ENCODE assay signal across 1 cellular context in the genomic region with DNA sequence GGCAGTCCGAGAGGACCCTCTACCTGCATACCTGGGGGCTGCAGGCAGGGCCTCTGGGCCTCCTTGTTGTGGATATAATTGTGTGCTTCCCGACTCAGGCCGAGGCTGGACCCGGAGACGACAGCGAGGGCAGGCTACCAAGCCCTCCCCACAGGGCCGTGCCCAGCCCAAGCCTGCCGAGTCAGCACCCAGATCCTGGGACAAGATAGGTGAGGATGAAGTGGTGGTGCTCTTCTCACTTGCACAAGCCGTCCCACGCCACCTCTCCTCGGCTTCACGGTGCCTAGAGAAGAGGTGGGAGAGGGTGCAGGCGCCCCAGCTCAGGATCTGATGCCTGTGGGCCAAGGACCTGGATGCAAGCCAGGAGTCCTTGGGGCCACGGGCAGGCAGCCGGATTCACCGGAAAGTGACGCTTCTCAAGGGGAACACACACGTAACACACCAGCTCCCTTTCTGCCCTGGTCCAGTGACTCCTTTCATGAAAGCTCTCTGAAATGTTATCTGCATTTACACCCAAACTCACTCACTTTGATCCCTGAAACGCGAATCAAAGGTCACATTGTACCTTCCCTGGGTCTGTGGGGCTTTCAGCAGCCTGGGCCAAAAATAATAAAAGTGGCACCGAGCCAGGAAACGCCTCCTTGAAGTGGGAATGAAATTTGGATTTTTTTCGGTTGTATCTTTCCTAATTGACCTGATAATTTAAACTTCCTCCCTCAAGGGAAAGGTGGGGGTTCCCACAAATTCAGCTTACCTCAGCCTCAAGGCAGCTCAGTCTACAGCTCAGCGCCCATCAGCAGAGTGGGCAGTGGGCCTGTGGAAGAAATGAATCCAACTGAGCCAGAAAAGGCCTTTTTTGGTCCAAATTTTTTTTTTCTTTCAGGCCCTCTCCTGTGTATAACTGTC.
A peak's percentile ranks its signal among the peaks of the same experiment; 100 is the strongest.
TF ChIP-seq lines count a peak whose summit lies in the region.

No MANE protein-coding gene starts in this region.

TF ChIP-seq in K562, 482 proteins besides CTCF, POLR2A, EP300 and RAD21 (continued from another document and continues in another):
- TF ChIP-seq, protein P1, sequence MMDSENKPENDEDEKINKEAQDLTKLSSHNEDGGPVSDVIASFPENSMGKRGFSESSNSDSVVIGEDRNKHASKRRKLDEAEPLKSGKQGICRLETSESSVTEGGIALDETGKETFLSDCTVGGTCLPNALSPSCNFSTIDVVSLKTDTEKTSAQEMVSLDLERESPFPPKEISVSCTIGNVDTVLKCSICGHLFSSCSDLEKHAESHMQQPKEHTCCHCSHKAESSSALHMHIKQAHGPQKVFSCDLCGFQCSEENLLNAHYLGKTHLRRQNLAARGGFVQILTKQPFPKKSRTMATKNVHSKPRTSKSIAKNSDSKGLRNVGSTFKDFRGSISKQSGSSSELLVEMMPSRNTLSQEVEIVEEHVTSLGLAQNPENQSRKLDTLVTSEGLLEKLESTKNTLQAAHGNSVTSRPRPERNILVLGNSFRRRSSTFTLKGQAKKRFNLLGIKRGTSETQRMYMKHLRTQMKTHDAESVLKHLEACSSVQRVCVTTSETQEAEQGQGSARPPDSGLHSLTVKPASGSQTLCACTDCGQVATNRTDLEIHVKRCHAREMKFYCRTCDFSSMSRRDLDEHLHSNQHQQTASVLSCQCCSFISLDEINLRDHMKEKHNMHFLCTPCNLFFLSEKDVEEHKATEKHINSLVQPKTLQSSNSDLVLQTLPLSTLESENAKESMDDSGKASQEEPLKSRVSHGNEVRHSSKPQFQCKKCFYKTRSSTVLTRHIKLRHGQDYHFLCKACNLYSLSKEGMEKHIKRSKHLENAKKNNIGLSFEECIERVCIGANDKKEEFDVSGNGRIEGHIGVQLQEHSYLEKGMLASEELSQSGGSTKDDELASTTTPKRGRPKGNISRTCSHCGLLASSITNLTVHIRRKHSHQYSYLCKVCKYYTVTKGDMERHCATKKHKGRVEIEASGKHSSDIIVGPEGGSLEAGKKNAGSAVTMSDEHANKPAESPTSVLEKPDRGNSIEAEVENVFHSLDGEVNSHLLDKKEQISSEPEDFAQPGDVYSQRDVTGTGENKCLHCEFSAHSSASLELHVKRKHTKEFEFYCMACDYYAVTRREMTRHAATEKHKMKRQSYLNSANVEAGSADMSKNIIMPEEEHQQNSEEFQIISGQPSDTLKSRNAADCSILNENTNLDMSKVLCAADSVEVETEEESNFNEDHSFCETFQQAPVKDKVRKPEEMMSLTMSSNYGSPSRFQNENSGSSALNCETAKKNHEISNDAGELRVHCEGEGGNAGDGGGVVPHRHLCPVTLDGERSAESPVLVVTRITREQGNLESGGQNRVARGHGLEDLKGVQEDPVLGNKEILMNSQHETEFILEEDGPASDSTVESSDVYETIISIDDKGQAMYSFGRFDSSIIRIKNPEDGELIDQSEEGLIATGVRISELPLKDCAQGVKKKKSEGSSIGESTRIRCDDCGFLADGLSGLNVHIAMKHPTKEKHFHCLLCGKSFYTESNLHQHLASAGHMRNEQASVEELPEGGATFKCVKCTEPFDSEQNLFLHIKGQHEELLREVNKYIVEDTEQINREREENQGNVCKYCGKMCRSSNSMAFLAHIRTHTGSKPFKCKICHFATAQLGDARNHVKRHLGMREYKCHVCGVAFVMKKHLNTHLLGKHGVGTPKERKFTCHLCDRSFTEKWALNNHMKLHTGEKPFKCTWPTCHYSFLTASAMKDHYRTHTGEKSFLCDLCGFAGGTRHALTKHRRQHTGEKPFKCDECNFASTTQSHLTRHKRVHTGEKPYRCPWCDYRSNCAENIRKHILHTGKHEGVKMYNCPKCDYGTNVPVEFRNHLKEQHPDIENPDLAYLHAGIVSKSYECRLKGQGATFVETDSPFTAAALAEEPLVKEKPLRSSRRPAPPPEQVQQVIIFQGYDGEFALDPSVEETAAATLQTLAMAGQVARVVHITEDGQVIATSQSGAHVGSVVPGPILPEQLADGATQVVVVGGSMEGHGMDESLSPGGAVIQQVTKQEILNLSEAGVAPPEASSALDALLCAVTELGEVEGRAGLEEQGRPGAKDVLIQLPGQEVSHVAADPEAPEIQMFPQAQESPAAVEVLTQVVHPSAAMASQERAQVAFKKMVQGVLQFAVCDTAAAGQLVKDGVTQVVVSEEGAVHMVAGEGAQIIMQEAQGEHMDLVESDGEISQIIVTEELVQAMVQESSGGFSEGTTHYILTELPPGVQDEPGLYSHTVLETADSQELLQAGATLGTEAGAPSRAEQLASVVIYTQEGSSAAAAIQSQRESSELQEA (IDR thresholded peaks at IDR 0.05; ENCODE audit: low read depth) = no peak
- TF ChIP-seq XRCC5 (IDR thresholded peaks at IDR 0.05; ENCODE audit: low read depth, low read length) (no peak), ZNF12 (CRISPR knock-in tag; IDR thresholded peaks at IDR 0.05) (no peak), TFAM (CRISPR knock-in tag; conservative IDR thresholded peaks at IDR 0.05) (no peak), ETV6 (IDR thresholded peaks at IDR 0.05; ENCODE audit: borderline replicate concordance in 1 of 2, low read depth in 2 of 2, low read length in 1 of 2) (no peak), ETV6 (CRISPR knock-in tag; IDR thresholded peaks at IDR 0.05; ENCODE audit: borderline replicate concordance) (no peak), HMG20A (CRISPR knock-in tag; conservative IDR thresholded peaks at IDR 0.05) (0 out of 2 replicates have a peak, but pooled peaks have one; percentile 57), ELF1 (tag; IDR thresholded peaks at IDR 0.05) (no peak), KDM5B (IDR thresholded peaks at IDR 0.05; ENCODE audit: insufficient replicate concordance, low read depth, low read length) (peak; percentile 22), MEF2A (IDR thresholded peaks at IDR 0.05; ENCODE audit: control insufficient read depth, low read depth, low read length) (no peak), CHD2 (IDR thresholded peaks at IDR 0.05; ENCODE audit: low read depth, low read length) (0 out of 2 replicates have a peak, but pooled peaks have one; percentile 13), HDAC1 (IDR thresholded peaks at IDR 0.05) (no peak), KLF1 (tag; IDR thresholded peaks at IDR 0.05) (no peak; the same call in 1 of the 2 replicates), TCFL5 (CRISPR knock-in tag; conservative IDR thresholded peaks at IDR 0.05) (0 out of 2 replicates have a peak, but pooled peaks have one; percentile 4), NFIC (IDR thresholded peaks at IDR 0.05) (no peak), ZNF174 (CRISPR knock-in tag; IDR thresholded peaks at IDR 0.05) (no peak), GTF2F1 (IDR thresholded peaks at IDR 0.05; ENCODE audit: low read depth, low read length) (peak; percentile 19; the same call in 1 of the 2 replicates), CSDE1 (IDR thresholded peaks at IDR 0.05) (no peak), ZNF79 (CRISPR knock-in tag; IDR thresholded peaks at IDR 0.05; ENCODE audit: low read depth) (no peak), FOXK2 (conservative IDR thresholded peaks at IDR 0.05 in 1 of 2, IDR thresholded peaks at IDR 0.05 in 1 of 2; ENCODE audit: low read depth in 2 of 2) (no peak), ZBTB17 (CRISPR knock-in tag; IDR thresholded peaks at IDR 0.05) (peak; percentile 76; the same call in 1 of the 2 replicates), CBX8 (IDR thresholded peaks at IDR 0.05; ENCODE audit: borderline replicate concordance, extremely low read depth, low read depth, low read length, poor library complexity, severe bottlenecking) (no peak), IFI16 (CRISPR knock-in tag; IDR thresholded peaks at IDR 0.05) (peak; percentile 70), MED1 (CRISPR knock-in tag; IDR thresholded peaks at IDR 0.05; ENCODE audit: borderline replicate concordance) (no peak), ZBTB7A (IDR thresholded peaks at IDR 0.05; ENCODE audit: borderline replicate concordance, control insufficient read depth, low read depth, low read length) (no peak), GATA2 (CRISPR knock-in tag; IDR thresholded peaks at IDR 0.05) (no peak), ZNF57 (CRISPR knock-in tag; IDR thresholded peaks at IDR 0.05) (peak; percentile 86; the same call in 1 of the 2 replicates), HDAC2 (IDR thresholded peaks at IDR 0.05) (no peak), CHD4 (IDR thresholded peaks at IDR 0.05; ENCODE audit: insufficient read depth, insufficient replicate concordance, low read depth, low read length, poor library complexity, severe bottlenecking) (peak; percentile 88), ZNF347 (CRISPR knock-in tag; IDR thresholded peaks at IDR 0.05; ENCODE audit: low read depth) (peak; percentile 77; the same call in 1 of the 2 replicates), CAMTA2 (CRISPR knock-in tag; conservative IDR thresholded peaks at IDR 0.05) (no peak), DIDO1 (tag; IDR thresholded peaks at IDR 0.05; ENCODE audit: low read depth) (peak; percentile 80), NFYB (IDR thresholded peaks at IDR 0.05; ENCODE audit: extremely low read depth, insufficient read length) (no peak), KDM4B (IDR thresholded peaks at IDR 0.05; ENCODE audit: borderline replicate concordance in 2 of 2, low read depth in 1 of 2) (no peak), GATAD2A (IDR thresholded peaks at IDR 0.05) (no peak), JUN (IDR thresholded peaks at IDR 0.05; ENCODE audit: borderline replicate concordance, low read depth, low read length) (no peak; the same call in 1 of the 2 replicates), JUN (CRISPR knock-in tag; IDR thresholded peaks at IDR 0.05; ENCODE audit: borderline replicate concordance) (no peak), HNRNPL (IDR thresholded peaks at IDR 0.05; ENCODE audit: low read depth, low read length) (no peak), ZNF165 (CRISPR knock-in tag; IDR thresholded peaks at IDR 0.05; ENCODE audit: borderline replicate concordance) (peak; percentile 33; the same call in 1 of the 2 replicates)
- TF ChIP-seq, protein P2, sequence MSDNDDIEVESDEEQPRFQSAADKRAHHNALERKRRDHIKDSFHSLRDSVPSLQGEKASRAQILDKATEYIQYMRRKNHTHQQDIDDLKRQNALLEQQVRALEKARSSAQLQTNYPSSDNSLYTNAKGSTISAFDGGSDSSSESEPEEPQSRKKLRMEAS (CRISPR knock-in tag; IDR thresholded peaks at IDR 0.05) = no peak
- TF ChIP-seq, protein P3, sequence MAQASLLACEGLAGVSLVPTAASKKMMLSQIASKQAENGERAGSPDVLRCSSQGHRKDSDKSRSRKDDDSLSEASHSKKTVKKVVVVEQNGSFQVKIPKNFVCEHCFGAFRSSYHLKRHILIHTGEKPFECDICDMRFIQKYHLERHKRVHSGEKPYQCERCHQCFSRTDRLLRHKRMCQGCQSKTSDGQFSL (CRISPR knock-in tag; IDR thresholded peaks at IDR 0.05) = no peak
- TF ChIP-seq, protein P3 (tag; IDR thresholded peaks at IDR 0.05) = no peak; a peak in 2 of 4 replicates
- TF ChIP-seq, protein P4, sequence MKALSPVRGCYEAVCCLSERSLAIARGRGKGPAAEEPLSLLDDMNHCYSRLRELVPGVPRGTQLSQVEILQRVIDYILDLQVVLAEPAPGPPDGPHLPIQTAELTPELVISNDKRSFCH (CRISPR knock-in tag; IDR thresholded peaks at IDR 0.05) = no peak
- TF ChIP-seq, protein P4 (tag; IDR thresholded peaks at IDR 0.05) = no peak
- TF ChIP-seq, protein P5, sequence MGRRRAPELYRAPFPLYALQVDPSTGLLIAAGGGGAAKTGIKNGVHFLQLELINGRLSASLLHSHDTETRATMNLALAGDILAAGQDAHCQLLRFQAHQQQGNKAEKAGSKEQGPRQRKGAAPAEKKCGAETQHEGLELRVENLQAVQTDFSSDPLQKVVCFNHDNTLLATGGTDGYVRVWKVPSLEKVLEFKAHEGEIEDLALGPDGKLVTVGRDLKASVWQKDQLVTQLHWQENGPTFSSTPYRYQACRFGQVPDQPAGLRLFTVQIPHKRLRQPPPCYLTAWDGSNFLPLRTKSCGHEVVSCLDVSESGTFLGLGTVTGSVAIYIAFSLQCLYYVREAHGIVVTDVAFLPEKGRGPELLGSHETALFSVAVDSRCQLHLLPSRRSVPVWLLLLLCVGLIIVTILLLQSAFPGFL (CRISPR knock-in tag; IDR thresholded peaks at IDR 0.05) = no peak
- TF ChIP-seq, protein P6, sequence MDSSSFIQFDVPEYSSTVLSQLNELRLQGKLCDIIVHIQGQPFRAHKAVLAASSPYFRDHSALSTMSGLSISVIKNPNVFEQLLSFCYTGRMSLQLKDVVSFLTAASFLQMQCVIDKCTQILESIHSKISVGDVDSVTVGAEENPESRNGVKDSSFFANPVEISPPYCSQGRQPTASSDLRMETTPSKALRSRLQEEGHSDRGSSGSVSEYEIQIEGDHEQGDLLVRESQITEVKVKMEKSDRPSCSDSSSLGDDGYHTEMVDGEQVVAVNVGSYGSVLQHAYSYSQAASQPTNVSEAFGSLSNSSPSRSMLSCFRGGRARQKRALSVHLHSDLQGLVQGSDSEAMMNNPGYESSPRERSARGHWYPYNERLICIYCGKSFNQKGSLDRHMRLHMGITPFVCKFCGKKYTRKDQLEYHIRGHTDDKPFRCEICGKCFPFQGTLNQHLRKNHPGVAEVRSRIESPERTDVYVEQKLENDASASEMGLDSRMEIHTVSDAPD (CRISPR knock-in tag; IDR thresholded peaks at IDR 0.05) = no peak
- TF ChIP-seq, protein P7, sequence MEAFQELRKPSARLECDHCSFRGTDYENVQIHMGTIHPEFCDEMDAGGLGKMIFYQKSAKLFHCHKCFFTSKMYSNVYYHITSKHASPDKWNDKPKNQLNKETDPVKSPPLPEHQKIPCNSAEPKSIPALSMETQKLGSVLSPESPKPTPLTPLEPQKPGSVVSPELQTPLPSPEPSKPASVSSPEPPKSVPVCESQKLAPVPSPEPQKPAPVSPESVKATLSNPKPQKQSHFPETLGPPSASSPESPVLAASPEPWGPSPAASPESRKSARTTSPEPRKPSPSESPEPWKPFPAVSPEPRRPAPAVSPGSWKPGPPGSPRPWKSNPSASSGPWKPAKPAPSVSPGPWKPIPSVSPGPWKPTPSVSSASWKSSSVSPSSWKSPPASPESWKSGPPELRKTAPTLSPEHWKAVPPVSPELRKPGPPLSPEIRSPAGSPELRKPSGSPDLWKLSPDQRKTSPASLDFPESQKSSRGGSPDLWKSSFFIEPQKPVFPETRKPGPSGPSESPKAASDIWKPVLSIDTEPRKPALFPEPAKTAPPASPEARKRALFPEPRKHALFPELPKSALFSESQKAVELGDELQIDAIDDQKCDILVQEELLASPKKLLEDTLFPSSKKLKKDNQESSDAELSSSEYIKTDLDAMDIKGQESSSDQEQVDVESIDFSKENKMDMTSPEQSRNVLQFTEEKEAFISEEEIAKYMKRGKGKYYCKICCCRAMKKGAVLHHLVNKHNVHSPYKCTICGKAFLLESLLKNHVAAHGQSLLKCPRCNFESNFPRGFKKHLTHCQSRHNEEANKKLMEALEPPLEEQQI (IDR thresholded peaks at IDR 0.05) = no peak
- TF ChIP-seq, protein P8, sequence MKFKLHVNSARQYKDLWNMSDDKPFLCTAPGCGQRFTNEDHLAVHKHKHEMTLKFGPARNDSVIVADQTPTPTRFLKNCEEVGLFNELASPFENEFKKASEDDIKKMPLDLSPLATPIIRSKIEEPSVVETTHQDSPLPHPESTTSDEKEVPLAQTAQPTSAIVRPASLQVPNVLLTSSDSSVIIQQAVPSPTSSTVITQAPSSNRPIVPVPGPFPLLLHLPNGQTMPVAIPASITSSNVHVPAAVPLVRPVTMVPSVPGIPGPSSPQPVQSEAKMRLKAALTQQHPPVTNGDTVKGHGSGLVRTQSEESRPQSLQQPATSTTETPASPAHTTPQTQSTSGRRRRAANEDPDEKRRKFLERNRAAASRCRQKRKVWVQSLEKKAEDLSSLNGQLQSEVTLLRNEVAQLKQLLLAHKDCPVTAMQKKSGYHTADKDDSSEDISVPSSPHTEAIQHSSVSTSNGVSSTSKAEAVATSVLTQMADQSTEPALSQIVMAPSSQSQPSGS (CRISPR knock-in tag; IDR thresholded peaks at IDR 0.05) = no peak
